23 cellular contexts compared by ENCODE assay signal in the genomic region with DNA sequence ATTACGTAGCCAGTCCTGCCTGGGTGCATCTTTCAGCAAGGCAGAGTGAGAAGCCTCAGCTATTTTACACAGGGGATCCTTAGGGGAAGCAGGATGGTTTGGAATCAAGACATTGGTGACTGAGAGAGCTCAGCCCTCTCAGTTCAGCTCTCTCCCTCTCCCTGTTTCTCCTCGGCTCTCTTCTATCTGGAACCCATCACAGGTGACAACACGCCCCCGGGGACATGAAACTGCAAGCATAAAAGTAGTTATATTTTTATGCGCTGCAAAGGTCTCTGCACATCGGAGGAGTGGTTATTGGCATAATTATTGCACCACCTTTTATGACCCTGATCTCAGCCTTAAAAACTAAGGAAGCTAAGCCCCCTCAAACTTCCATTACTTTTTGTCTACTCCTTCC.
"Had no signal": no experiment of that assay in that cellular context is flagged by ENCODE, and none has a peak within 500 bp of the region (broad histone marks: within the 10 kb centered on the region; RNA-seq: fewer than 3 reads in every experiment).

No MANE protein-coding gene starts in this region.

- H3K27me3 ChIP-seq: brain microvascular endothelial cell had no signal

- H3K4me3 ChIP-seq: PC-9, SK-N-MC had no signal

- H3K4me2 ChIP-seq: KMS-11, PC-9 had no signal

- H3K27ac ChIP-seq: brain microvascular endothelial cell, KMS-11, PC-9, SK-N-MC, VCaP had no signal

- DNase-seq: activated CD4-positive, alpha-beta memory T cell treated with anti-CD3 and anti-CD28 coated beads for 36 hours; activated CD4-positive, alpha-beta T cell treated with anti-CD3 and anti-CD28 coated beads, Interleukin-2, amount 10 ng/mL, durations not matched to agents 7 days and 5 days; activated CD4-positive, CD25-positive, alpha-beta regulatory T cell; activated CD8-positive, alpha-beta memory T cell treated with anti-CD3 and anti-CD28 coated beads for 24 hours; activated effector memory CD4-positive, alpha-beta T cell treated with anti-CD3 and anti-CD28 coated beads, Interleukin-2, amount 50 U/mL, for 16 hours; activated naive CD4-positive, alpha-beta T cell treated with anti-CD3 and anti-CD28 coated beads for 36 hours; activated T-cell treated with anti-CD3 and anti-CD28 coated beads, Interleukin-2, amount 50 U/mL, for 4 hours; amygdala; brain microvascular endothelial cell; NCI-H1092; NCI-H1417 treated with DMSO at 0.1 percent for 48 hours; NCI-H1694 treated with DMSO at 0.1 percent for 48 hours; NCI-H2081; NCI-H510A treated with DMSO at 0.1 percent for 48 hours; NCI-H69; NK-92 treated with Interleukin-12 subunit alpha and Interleukin-12 subunit beta, amount 100 ng/mL, for 24 hours; PC-9; SIG-M5; T-helper 1 cell had no signal

- H3K36me3 ChIP-seq: brain microvascular endothelial cell had no signal

- H2AFZ ChIP-seq: PC-9 had no signal

- ATAC-seq: activated T-cell treated with anti-CD3 and anti-CD28 coated beads, Interleukin-2, amount 50 U/mL, for 4 hours; HepG2 had no signal
